In genomic region chr19:1744822-1745563, GRCh38 we compare ENCODE assay signal across 2 cellular contexts.
A peak's percentile ranks its signal among the peaks of the same experiment; 100 is the strongest.
TF ChIP-seq lines count a peak whose summit lies in the region.

No MANE protein-coding gene starts in this region.

TF ChIP-seq in IMR-90, 13 proteins besides CTCF, POLR2A, EP300 and RAD21:
- TF ChIP-seq FOS (IDR thresholded peaks at IDR 0.05; ENCODE audit: low read depth, low read length) (no peak), CEBPB (IDR thresholded peaks at IDR 0.05; ENCODE audit: low read depth, low read length) (no peak), CHD1 (IDR thresholded peaks at IDR 0.05; ENCODE audit: low read depth, low read length) (no peak), USF2 (IDR thresholded peaks at IDR 0.05; ENCODE audit: low read depth, low read length) (no peak), MXI1 (IDR thresholded peaks at IDR 0.05; ENCODE audit: borderline replicate concordance, low read depth, low read length) (no peak), MAFK (IDR thresholded peaks at IDR 0.05; ENCODE audit: low read depth, low read length) (no peak), NFE2L2 (IDR thresholded peaks at IDR 0.05; ENCODE audit: low read depth, low read length) (no peak), SMC3 (IDR thresholded peaks at IDR 0.05; ENCODE audit: low read depth, low read length) (no peak), BHLHE40 (IDR thresholded peaks at IDR 0.05; ENCODE audit: low read depth, low read length) (no peak), MAZ (IDR thresholded peaks at IDR 0.05; ENCODE audit: borderline replicate concordance, low read depth, low read length) (no peak), ELK1 (IDR thresholded peaks at IDR 0.05; ENCODE audit: borderline replicate concordance, low read depth, low read length) (no peak), RFX5 (IDR thresholded peaks at IDR 0.05; ENCODE audit: low read depth, low read length) (no peak)

TF ChIP-seq in endothelial cell of umbilical vein, 7 proteins besides CTCF, POLR2A, EP300 and RAD21:
- TF ChIP-seq FOS (IDR thresholded peaks at IDR 0.05; ENCODE audit: borderline replicate concordance, insufficient read depth, low read length) (no peak), JUN (IDR thresholded peaks at IDR 0.05; ENCODE audit: borderline replicate concordance, insufficient read depth, insufficient read length, low read depth) (no peak), POLR2AphosphoS5 (IDR thresholded peaks at IDR 0.05; ENCODE audit: insufficient read depth, low read depth, low read length) (no peak), EZH2 (IDR thresholded peaks at IDR 0.05; ENCODE audit: borderline replicate concordance, low read depth, low read length, severe bottlenecking) (peak; percentile 11), MAX (IDR thresholded peaks at IDR 0.05; ENCODE audit: insufficient read depth, insufficient read length) (no peak), GATA2 (IDR thresholded peaks at IDR 0.05; ENCODE audit: insufficient read depth, insufficient read length, low read depth, low read length) (no peak), MYC (IDR thresholded peaks at IDR 0.05; ENCODE audit: low read depth, low read length) (no peak)
TF ChIP-seq in endothelial cell of umbilical vein: peak in this region for 1.
